2 cellular contexts compared by ENCODE assay signal in the genomic region with DNA sequence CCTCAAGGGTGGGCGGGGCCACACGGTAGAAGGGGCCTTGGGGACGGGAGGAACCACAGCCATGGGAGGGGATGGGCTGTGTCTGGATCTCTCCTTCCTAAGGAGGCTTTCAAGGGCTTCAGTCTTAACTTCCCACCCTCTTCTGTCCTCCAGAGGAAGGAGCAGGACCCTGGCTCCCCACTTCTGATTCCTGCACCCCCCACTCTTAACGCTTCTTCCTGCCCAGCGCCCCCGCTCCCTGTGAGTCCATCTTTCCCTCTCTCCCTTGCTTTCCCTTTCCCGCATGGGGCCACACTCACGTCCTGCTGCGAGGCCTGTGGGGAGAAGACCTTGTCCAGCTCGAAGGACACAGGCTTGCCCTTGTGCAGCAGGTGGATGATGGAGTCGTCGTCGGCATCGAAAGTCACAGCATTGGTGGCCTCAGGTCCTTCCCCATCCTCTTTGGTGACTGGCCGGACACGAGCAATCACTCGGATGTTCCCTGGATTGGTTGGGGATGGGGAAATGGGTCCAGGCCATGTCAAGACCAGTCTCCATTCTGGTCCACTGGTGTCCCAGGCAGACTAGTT.
A peak's percentile ranks its signal among the peaks of the same experiment; 100 is the strongest.
TF ChIP-seq lines count a peak whose summit lies in the region.

No MANE protein-coding gene starts in this region.

TF ChIP-seq in HEK293, 187 proteins besides CTCF, POLR2A, EP300 and RAD21:
- TF ChIP-seq PRDM1 (tag by site-specific recombination; IDR thresholded peaks at IDR 0.05) (no peak), ZFP3 (tag by site-specific recombination; IDR thresholded peaks at IDR 0.05; ENCODE audit: low read depth) (no peak), ZNF776 (tag by site-specific recombination; IDR thresholded peaks at IDR 0.05; ENCODE audit: borderline replicate concordance) (no peak), ZNF600 (tag by site-specific recombination; IDR thresholded peaks at IDR 0.05) (no peak)
- TF ChIP-seq, protein P1, sequence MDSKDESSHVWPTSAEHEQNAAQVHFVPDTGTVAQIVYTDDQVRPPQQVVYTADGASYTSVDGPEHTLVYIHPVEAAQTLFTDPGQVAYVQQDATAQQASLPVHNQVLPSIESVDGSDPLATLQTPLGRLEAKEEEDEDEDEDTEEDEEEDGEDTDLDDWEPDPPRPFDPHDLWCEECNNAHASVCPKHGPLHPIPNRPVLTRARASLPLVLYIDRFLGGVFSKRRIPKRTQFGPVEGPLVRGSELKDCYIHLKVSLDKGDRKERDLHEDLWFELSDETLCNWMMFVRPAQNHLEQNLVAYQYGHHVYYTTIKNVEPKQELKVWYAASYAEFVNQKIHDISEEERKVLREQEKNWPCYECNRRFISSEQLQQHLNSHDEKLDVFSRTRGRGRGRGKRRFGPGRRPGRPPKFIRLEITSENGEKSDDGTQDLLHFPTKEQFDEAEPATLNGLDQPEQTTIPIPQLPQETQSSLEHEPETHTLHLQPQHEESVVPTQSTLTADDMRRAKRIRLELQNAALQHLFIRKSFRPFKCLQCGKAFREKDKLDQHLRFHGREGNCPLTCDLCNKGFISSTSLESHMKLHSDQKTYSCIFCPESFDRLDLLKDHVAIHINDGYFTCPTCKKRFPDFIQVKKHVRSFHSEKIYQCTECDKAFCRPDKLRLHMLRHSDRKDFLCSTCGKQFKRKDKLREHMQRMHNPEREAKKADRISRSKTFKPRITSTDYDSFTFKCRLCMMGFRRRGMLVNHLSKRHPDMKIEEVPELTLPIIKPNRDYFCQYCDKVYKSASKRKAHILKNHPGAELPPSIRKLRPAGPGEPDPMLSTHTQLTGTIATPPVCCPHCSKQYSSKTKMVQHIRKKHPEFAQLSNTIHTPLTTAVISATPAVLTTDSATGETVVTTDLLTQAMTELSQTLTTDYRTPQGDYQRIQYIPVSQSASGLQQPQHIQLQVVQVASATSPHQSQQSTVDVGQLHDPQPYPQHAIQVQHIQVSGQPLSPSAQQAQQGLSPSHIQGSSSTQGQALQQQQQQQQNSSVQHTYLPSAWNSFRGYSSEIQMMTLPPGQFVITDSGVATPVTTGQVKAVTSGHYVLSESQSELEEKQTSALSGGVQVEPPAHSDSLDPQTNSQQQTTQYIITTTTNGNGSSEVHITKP (tag by site-specific recombination; IDR thresholded peaks at IDR 0.05) = peak; percentile 96

TF ChIP-seq in K562, 482 proteins besides CTCF, POLR2A, EP300 and RAD21 (continues in another document):
- TF ChIP-seq SP2 (IDR thresholded peaks at IDR 0.05; ENCODE audit: extremely low read depth, low read depth, low read length, poor library complexity, severe bottlenecking) (no peak), TFAM (CRISPR knock-in tag; conservative IDR thresholded peaks at IDR 0.05) (no peak), NONO (IDR thresholded peaks at IDR 0.05; ENCODE audit: low read depth in 2 of 2, low read length in 1 of 2) (peak in 1 of 2 experiments; percentile 83; a peak in 2 of 4 replicates), ZNF699 (CRISPR knock-in tag; IDR thresholded peaks at IDR 0.05; ENCODE audit: insufficient replicate concordance) (no peak), YBX1 (IDR thresholded peaks at IDR 0.05) (no peak), ZNF76 (CRISPR knock-in tag; IDR thresholded peaks at IDR 0.05; ENCODE audit: borderline replicate concordance) (no peak), ZNF140 (CRISPR knock-in tag; IDR thresholded peaks at IDR 0.05) (no peak), RBFOX2 (IDR thresholded peaks at IDR 0.05; ENCODE audit: low read depth, low read length) (no peak), SRSF3 (IDR thresholded peaks at IDR 0.05; ENCODE audit: insufficient read depth, low read length) (no peak), GABPB1 (CRISPR knock-in tag; IDR thresholded peaks at IDR 0.05) (0 out of 2 replicates have a peak, but pooled peaks have one; percentile 3), MEIS2 (IDR thresholded peaks at IDR 0.05; ENCODE audit: partially characterized antibody) (no peak), NBN (IDR thresholded peaks at IDR 0.05; ENCODE audit: low read depth) (no peak), MEF2A (IDR thresholded peaks at IDR 0.05; ENCODE audit: control insufficient read depth, low read depth, low read length) (no peak), SREBF1 (IDR thresholded peaks at IDR 0.05; ENCODE audit: borderline replicate concordance, low read depth, low read length) (no peak), FOSL1 (tag; conservative IDR thresholded peaks at IDR 0.05) (no peak), HDAC8 (tag; IDR thresholded peaks at IDR 0.05) (no peak), CBX1 (IDR thresholded peaks at IDR 0.05; ENCODE audit: low read depth) (no peak), PML (IDR thresholded peaks at IDR 0.05; ENCODE audit: low read length) (no peak), PHB2 (IDR thresholded peaks at IDR 0.05; ENCODE audit: low read depth) (no peak), CAMTA2 (CRISPR knock-in tag; conservative IDR thresholded peaks at IDR 0.05) (no peak), CHD4 (IDR thresholded peaks at IDR 0.05; ENCODE audit: insufficient read depth, insufficient replicate concordance, low read depth, low read length, poor library complexity, severe bottlenecking) (no peak), ETS2 (tag; IDR thresholded peaks at IDR 0.05; ENCODE audit: borderline replicate concordance, poor library complexity, severe bottlenecking) (no peak), ZNF41 (CRISPR knock-in tag; conservative IDR thresholded peaks at IDR 0.05) (no peak), ZNF717 (CRISPR knock-in tag; IDR thresholded peaks at IDR 0.05) (no peak), ZNF184 (CRISPR knock-in tag; IDR thresholded peaks at IDR 0.05) (no peak), ZKSCAN3 (CRISPR knock-in tag; IDR thresholded peaks at IDR 0.05) (no peak), MTA3 (IDR thresholded peaks at IDR 0.05; ENCODE audit: borderline replicate concordance) (no peak), SRSF9 (IDR thresholded peaks at IDR 0.05; ENCODE audit: borderline replicate concordance, low read depth, low read length) (no peak), FOXP1 (CRISPR knock-in tag; IDR thresholded peaks at IDR 0.05) (no peak), ZNF696 (CRISPR knock-in tag; conservative IDR thresholded peaks at IDR 0.05) (no peak)
- TF ChIP-seq, protein P2, sequence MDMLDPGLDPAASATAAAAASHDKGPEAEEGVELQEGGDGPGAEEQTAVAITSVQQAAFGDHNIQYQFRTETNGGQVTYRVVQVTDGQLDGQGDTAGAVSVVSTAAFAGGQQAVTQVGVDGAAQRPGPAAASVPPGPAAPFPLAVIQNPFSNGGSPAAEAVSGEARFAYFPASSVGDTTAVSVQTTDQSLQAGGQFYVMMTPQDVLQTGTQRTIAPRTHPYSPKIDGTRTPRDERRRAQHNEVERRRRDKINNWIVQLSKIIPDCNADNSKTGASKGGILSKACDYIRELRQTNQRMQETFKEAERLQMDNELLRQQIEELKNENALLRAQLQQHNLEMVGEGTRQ (CRISPR knock-in tag; IDR thresholded peaks at IDR 0.05) = no peak
- TF ChIP-seq, protein P3, sequence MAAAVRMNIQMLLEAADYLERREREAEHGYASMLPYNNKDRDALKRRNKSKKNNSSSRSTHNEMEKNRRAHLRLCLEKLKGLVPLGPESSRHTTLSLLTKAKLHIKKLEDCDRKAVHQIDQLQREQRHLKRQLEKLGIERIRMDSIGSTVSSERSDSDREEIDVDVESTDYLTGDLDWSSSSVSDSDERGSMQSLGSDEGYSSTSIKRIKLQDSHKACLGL (CRISPR knock-in tag; IDR thresholded peaks at IDR 0.05; ENCODE audit: borderline replicate concordance, poor library complexity, severe bottlenecking) = no peak
- TF ChIP-seq, protein P4, sequence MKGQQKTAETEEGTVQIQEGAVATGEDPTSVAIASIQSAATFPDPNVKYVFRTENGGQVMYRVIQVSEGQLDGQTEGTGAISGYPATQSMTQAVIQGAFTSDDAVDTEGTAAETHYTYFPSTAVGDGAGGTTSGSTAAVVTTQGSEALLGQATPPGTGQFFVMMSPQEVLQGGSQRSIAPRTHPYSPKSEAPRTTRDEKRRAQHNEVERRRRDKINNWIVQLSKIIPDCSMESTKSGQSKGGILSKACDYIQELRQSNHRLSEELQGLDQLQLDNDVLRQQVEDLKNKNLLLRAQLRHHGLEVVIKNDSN (CRISPR knock-in tag; IDR thresholded peaks at IDR 0.05) = peak; percentile 28; the same call in 1 of the 2 replicates
- TF ChIP-seq, protein P5, sequence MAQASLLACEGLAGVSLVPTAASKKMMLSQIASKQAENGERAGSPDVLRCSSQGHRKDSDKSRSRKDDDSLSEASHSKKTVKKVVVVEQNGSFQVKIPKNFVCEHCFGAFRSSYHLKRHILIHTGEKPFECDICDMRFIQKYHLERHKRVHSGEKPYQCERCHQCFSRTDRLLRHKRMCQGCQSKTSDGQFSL (CRISPR knock-in tag; IDR thresholded peaks at IDR 0.05) = peak; percentile 90
- TF ChIP-seq, protein P5 (tag; IDR thresholded peaks at IDR 0.05) = no peak
- TF ChIP-seq, protein P6, sequence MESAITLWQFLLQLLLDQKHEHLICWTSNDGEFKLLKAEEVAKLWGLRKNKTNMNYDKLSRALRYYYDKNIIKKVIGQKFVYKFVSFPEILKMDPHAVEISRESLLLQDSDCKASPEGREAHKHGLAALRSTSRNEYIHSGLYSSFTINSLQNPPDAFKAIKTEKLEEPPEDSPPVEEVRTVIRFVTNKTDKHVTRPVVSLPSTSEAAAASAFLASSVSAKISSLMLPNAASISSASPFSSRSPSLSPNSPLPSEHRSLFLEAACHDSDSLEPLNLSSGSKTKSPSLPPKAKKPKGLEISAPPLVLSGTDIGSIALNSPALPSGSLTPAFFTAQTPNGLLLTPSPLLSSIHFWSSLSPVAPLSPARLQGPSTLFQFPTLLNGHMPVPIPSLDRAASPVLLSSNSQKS (CRISPR knock-in tag; IDR thresholded peaks at IDR 0.05) = no peak
- TF ChIP-seq, protein P7, sequence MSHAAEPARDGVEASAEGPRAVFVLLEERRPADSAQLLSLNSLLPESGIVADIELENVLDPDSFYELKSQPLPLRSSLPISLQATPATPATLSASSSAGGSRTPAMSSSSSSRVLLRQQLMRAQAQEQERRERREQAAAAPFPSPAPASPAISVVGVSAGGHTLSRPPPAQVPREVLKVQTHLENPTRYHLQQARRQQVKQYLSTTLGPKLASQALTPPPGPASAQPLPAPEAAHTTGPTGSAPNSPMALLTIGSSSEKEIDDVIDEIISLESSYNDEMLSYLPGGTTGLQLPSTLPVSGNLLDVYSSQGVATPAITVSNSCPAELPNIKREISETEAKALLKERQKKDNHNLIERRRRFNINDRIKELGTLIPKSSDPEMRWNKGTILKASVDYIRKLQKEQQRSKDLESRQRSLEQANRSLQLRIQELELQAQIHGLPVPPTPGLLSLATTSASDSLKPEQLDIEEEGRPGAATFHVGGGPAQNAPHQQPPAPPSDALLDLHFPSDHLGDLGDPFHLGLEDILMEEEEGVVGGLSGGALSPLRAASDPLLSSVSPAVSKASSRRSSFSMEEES (CRISPR knock-in tag; IDR thresholded peaks at IDR 0.05) = no peak
- TF ChIP-seq, protein P8, sequence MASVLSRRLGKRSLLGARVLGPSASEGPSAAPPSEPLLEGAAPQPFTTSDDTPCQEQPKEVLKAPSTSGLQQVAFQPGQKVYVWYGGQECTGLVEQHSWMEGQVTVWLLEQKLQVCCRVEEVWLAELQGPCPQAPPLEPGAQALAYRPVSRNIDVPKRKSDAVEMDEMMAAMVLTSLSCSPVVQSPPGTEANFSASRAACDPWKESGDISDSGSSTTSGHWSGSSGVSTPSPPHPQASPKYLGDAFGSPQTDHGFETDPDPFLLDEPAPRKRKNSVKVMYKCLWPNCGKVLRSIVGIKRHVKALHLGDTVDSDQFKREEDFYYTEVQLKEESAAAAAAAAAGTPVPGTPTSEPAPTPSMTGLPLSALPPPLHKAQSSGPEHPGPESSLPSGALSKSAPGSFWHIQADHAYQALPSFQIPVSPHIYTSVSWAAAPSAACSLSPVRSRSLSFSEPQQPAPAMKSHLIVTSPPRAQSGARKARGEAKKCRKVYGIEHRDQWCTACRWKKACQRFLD (CRISPR knock-in tag; IDR thresholded peaks at IDR 0.05) = no peak
